ENCODE assay signal across 27 cellular contexts in the genomic region with DNA sequence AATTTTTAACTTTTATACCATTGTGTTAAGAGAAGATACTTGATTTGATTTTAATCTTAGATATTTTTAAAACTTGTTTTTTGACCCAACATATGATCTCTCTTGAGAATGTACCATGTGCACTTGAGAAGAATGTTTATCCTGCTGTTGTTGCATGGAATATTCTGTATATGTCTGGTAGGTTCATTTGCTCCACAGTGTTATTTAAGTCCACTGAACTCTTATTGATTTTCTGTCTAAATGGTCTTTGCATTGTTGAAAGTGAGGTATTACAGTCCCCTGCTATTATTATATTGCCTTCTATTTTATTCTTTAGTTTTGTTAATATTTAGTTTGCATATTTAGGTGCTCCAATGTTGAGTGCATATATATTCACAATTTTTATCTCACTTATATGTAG.
"Had no signal": no experiment of that assay in that cellular context is flagged by ENCODE, and none has a peak within 500 bp of the region (broad histone marks: within the 10 kb centered on the region; RNA-seq: fewer than 3 reads in every experiment).

No MANE protein-coding gene starts in this region.

- ATAC-seq: stimulated activated effector memory CD8-positive, alpha-beta T cell treated with anti-CD3 and anti-CD28 coated beads, Interleukin-12 subunit alpha, Interleukin-12 subunit beta, amount 100 ng/mL, for 72 hours; stimulated activated memory B cell treated with anti-CD40 and anti-IgM and Interleukin-4, amounts not matched to agents 10 μg/mL and 1 μg/mL and 100 μg/mL, for 72 hours; stimulated activated naive B cell treated with anti-CD40 and anti-IgM and Interleukin-4, amounts not matched to agents 10 μg/mL and 1 μg/mL and 100 μg/mL, for 72 hours; stimulated activated naive CD8-positive, alpha-beta T cell treated with anti-CD3 and anti-CD28 coated beads, Interleukin-15, amount 100 ng/mL, for 72 hours; stimulated activated naive CD8-positive, alpha-beta T cell treated with anti-CD3 and anti-CD28 coated beads, Interleukin-15, Interleukin-2, amounts not matched to agents 100 U/mL and 50 U/mL, for 24 hours; upper lobe of right lung had no signal

- H3K27me3 ChIP-seq: stomach, suprapubic skin, testis, thyroid gland, tibial artery, tibial nerve, transverse colon, upper lobe of left lung, upper lobe of right lung, uterus, vagina had no signal

- H3K36me3 ChIP-seq: stomach, suprapubic skin, thoracic aorta, thyroid gland, tibial artery, tibial nerve, transverse colon, upper lobe of left lung, upper lobe of right lung, uterus, vagina had no signal

- H3K27ac ChIP-seq: stomach, suprapubic skin, testis, thoracic aorta, thyroid gland, tibial artery, tibial nerve, transverse colon, upper lobe of left lung, upper lobe of right lung, uterus, vagina had no signal

- DNase-seq: stimulated activated CD4-positive, alpha-beta T cell treated with anti-CD3 and anti-CD28 coated beads, Interleukin-2, amount 100 ng/mL, for 48 hours; stimulated activated CD4-positive, alpha-beta T cell treated with anti-CD3 and anti-CD28 coated beads, Interleukin-4, amount 100 ng/mL, for 1 hour; stimulated activated CD4-positive, alpha-beta T cell treated with anti-CD3 and anti-CD28 coated beads, Interleukin-4, amount 100 ng/mL, for 24 hours; stimulated activated CD4-positive, alpha-beta T cell treated with anti-CD3 and anti-CD28 coated beads, Interleukin-4, amount 100 ng/mL, for 4 hours; stimulated activated CD8-positive, alpha-beta memory T cell treated with anti-CD3 and anti-CD28 coated beads, Interleukin-4, amount 100 ng/mL, for 48 hours; stimulated activated naive B cell treated with anti-CD40 and anti-IgM and Interleukin-4, amounts not matched to agents 10 μg/mL and 1 μg/mL and 100 μg/mL, for 72 hours; stimulated activated naive CD4-positive, alpha-beta T cell; stimulated activated naive CD4-positive, alpha-beta T cell treated with Interleukin-2 at 50 U/mL for 16 hours; stimulated activated naive CD8-positive, alpha-beta T cell treated with anti-CD3 and anti-CD28 coated beads, Interleukin-15, amount 100 ng/mL, for 72 hours; stimulated activated naive CD8-positive, alpha-beta T cell treated with anti-CD3 and anti-CD28 coated beads, Interleukin-15, Interleukin-2, amounts not matched to agents 100 U/mL and 50 U/mL, for 24 hours; stomach; substantia nigra; testis; thyroid gland; tibial artery; transverse colon; trophoblast cell; upper lobe of left lung; upper lobe of right lung; uterus had no signal

- H3K4me3 ChIP-seq: stomach, suprapubic skin, testis, thoracic aorta, thyroid gland, tibial artery, tibial nerve, transverse colon, upper lobe of left lung, upper lobe of right lung, uterus, vagina had no signal

- H3K9me3 ChIP-seq: stomach, suprapubic skin, testis, thoracic aorta, thyroid gland, tibial artery, tibial nerve, transverse colon, upper lobe of left lung, upper lobe of right lung, uterus, vagina had no signal

- FAIRE-seq: urothelium cell line had no signal

- H3K4me1 ChIP-seq: stomach, suprapubic skin, testis, thyroid gland, tibial artery, tibial nerve, transverse colon, upper lobe of left lung, upper lobe of right lung, uterus, vagina had no signal
